Comparison of ENCODE assay signal across 16 cellular contexts in genomic region chr10:33494000-33494399, GRCh38.
"Had no signal": no experiment of that assay in that cellular context is flagged by ENCODE, and none has a peak within 500 bp of the region (broad histone marks: within the 10 kb centered on the region; RNA-seq: fewer than 3 reads in every experiment).

No MANE protein-coding gene starts in this region.

- H3K4me1 ChIP-seq: parathyroid adenoma, psoas muscle had no signal

- H3K4me3 ChIP-seq: coronary artery, dorsolateral prefrontal cortex, psoas muscle, stomach, thyroid gland had no signal

- H3K27ac ChIP-seq: coronary artery, parathyroid adenoma, psoas muscle, thyroid gland had no signal

- H3K27me3 ChIP-seq: dorsolateral prefrontal cortex, stomach, thyroid gland had no signal

- H3K36me3 ChIP-seq: stomach, thyroid gland had no signal

- ATAC-seq: natural killer cell treated with Interleukin-12 subunit alpha and Interleukin-12 subunit beta and Interleukin-15 and Interleukin-18, amount 100 ng/mL, for 72 hours; psoas muscle had no signal

- FAIRE-seq: frontal cortex, keratinocyte, small intestine, urothelium cell line had no signal

- H3K79me2 ChIP-seq: parathyroid adenoma had no signal

- H3K9me3 ChIP-seq: psoas muscle, stomach, thyroid gland had no signal

- H2AFZ ChIP-seq: parathyroid adenoma had no signal

- H3K9ac ChIP-seq: parathyroid adenoma had no signal

- DNase-seq: dorsolateral prefrontal cortex; effector CD8-positive, alpha-beta T cell; immature natural killer cell; mammary epithelial cell; psoas muscle; small intestine; stimulated activated CD4-positive, alpha-beta T cell treated with anti-CD3 and anti-CD28 coated beads, Interleukin-12 subunit alpha, Interleukin-12 subunit beta, amount 100 ng/mL, for 4 hours; stimulated activated naive CD4-positive, alpha-beta T cell; stomach; thyroid gland had no signal
